Comparison of ENCODE assay signal across 28 cellular contexts in the genomic region with DNA sequence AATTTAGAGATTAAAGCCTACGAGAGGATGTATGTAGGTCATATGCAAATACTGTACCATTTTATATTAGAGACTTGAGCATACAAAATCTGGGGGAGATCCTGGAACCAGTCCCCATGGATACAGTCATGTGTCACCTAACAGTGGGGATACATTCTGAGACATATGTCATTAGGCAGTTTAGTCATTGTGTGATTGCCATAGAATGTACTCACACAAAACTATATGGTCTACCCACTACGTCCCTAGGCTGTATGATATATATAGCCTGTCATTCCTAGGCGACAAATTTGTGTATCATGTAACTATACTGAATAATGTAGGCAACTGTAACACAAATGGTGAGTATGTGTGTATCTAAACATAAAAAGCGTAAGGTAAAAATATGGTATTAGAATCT.
DNase-seq lines count a peak whose midpoint lies in the region; ATAC-seq and TF ChIP-seq lines count a peak whose summit lies in the region.
"Had no signal": no experiment of that assay in that cellular context is flagged by ENCODE, and none has a peak within 500 bp of the region (broad histone marks: within the 10 kb centered on the region; RNA-seq: fewer than 3 reads in every experiment).

No MANE protein-coding gene starts in this region.

- peaks cover 5% of the 10 kb centered on the region for H3K9me3 Mint-ChIP-seq in activated T-cell treated with anti-CD3 and anti-CD28 coated beads, Interleukin-2, amount 50 U/mL, for 4 hours
- no peaks in the 10 kb centered on the region for H3K9me3 Mint-ChIP-seq in CD8-positive, alpha-beta T cell
- no peaks in the 10 kb centered on the region for H3K9me3 Mint-ChIP-seq in stimulated activated effector memory CD8-positive, alpha-beta T cell treated with anti-CD3 and anti-CD28 coated beads, Interleukin-12 subunit alpha, Interleukin-12 subunit beta, amount 100 ng/mL, for 72 hours
- H3K9me3 Mint-ChIP-seq: activated naive CD8-positive, alpha-beta T cell treated with anti-CD3 and anti-CD28 coated beads, Interleukin-2, amount 10 ng/mL, durations not matched to agents 7 days and 5 days had no signal

- H3K9me3 ChIP-seq in CD8-positive, alpha-beta T cell (ENCODE audit: low read length): no peaks in the 10 kb centered on the region
- H3K9me3 ChIP-seq in T-helper 17 cell (ENCODE audit: control insufficient read depth, low read length, poor library complexity, severe bottlenecking): no peaks in the 10 kb centered on the region
- H3K9me3 ChIP-seq: A549, ascending aorta, gastrocnemius medialis, testis had no signal

- no peaks in the 10 kb centered on the region for H3K36me3 ChIP-seq in CD8-positive, alpha-beta T cell (ENCODE audit: insufficient read depth, low read length)
- H3K36me3 ChIP-seq: ascending aorta, cardiac muscle cell, gastrocnemius medialis had no signal

- no peak for DNase-seq in activated T-cell treated with anti-CD3 and anti-CD28 coated beads, Interleukin-2, amount 50 U/mL, for 4 hours
- no peak for DNase-seq in activated T-cell treated with anti-CD3 and anti-CD28 coated beads, Interleukin-2, amount 50 U/mL, for 48 hours
- no peak for DNase-seq in CD8-positive, alpha-beta T cell
- no peak for DNase-seq in T-helper 17 cell
- no peak for DNase-seq in stimulated activated effector memory CD8-positive, alpha-beta T cell treated with anti-CD3 and anti-CD28 coated beads, Interleukin-12 subunit alpha, Interleukin-12 subunit beta, amount 100 ng/mL, for 72 hours (ENCODE audit: low spot score in 2 of 2)
- no peak for DNase-seq in OCI-M2 (lab: John Stamatoyannopoulos, UW; ENCODE audit: unreplicated experiment)
- no peak for DNase-seq in NCI-H187 (lab: John Stamatoyannopoulos, UW)
- DNase-seq in activated CD8-positive, alpha-beta memory T cell treated with anti-CD3 and anti-CD28 coated beads, Interleukin-2, amount 50 U/mL, for 48 hours: no peak
- DNase-seq: activated CD4-positive, alpha-beta T cell treated with anti-CD3 and anti-CD28 coated beads, Interleukin-2, amount 50 U/mL, for 4 hours; activated CD8-positive, alpha-beta memory T cell treated with anti-CD3 and anti-CD28 coated beads, Interleukin-2, amount 10 ng/mL, durations not matched to agents 7 days and 5 days; activated naive CD8-positive, alpha-beta T cell treated with anti-CD3 and anti-CD28 coated beads, Interleukin-2, amount 10 ng/mL, durations not matched to agents 7 days and 5 days; gastrocnemius medialis; HCEC 1CT; kidney glomerular epithelial cell; midbrain; NCI-H1048; NCI-H187 treated with DMSO at 0.1 percent for 48 hours; NCI-H2171; NCI-H510A treated with DMSO at 0.1 percent for 48 hours; small intestine; stimulated activated naive CD4-positive, alpha-beta T cell treated with Interleukin-2 at 50 U/mL for 16 hours; testis had no signal

- peaks cover 44% of the 10 kb centered on the region for H3K4me1 ChIP-seq in CD8-positive, alpha-beta T cell (ENCODE audit: insufficient read depth, low read length)

- ATAC-seq in activated T-cell treated with anti-CD3 and anti-CD28 coated beads, Interleukin-2, amount 50 U/mL, for 4 hours: peak; percentile 44 to 45
- no peak for ATAC-seq in CD8-positive, alpha-beta T cell
- ATAC-seq in T-helper 17 cell: no peak
- peak; percentile 61 for ATAC-seq in stimulated activated effector memory CD8-positive, alpha-beta T cell treated with anti-CD3 and anti-CD28 coated beads, Interleukin-12 subunit alpha, Interleukin-12 subunit beta, amount 100 ng/mL, for 72 hours
- ATAC-seq: A549; activated CD8-positive, alpha-beta memory T cell treated with anti-CD3 and anti-CD28 coated beads, Interleukin-2, amount 10 ng/mL, durations not matched to agents 7 days and 5 days; gastrocnemius medialis had no signal

- no peaks in the 10 kb centered on the region for H3K36me3 Mint-ChIP-seq in activated T-cell treated with anti-CD3 and anti-CD28 coated beads, Interleukin-2, amount 50 U/mL, for 4 hours (ENCODE audit: insufficient read depth)
- H3K36me3 Mint-ChIP-seq in CD8-positive, alpha-beta T cell: peaks cover 6% of the 10 kb centered on the region
- H3K36me3 Mint-ChIP-seq in T-helper 17 cell (ENCODE audit: low read depth): peaks cover 3% of the 10 kb centered on the region
- H3K36me3 Mint-ChIP-seq in stimulated activated effector memory CD8-positive, alpha-beta T cell treated with anti-CD3 and anti-CD28 coated beads, Interleukin-12 subunit alpha, Interleukin-12 subunit beta, amount 100 ng/mL, for 72 hours: peaks cover 5% of the 10 kb centered on the region

- no peaks in the 10 kb centered on the region for H3K27me3 ChIP-seq in CD8-positive, alpha-beta T cell (ENCODE audit: insufficient read depth, low read length)
- H3K27me3 ChIP-seq: ascending aorta, cardiac muscle cell, gastrocnemius medialis, SJSA1, testis had no signal

- intact Hi-C loops in CD8-positive, alpha-beta T cell (cut with DNase I, micrococcal nuclease): loop anchor here in 1 of 2 experiments (5.0 kb wide), 1 partner anchor 150 kb away; no protein-coding TSS in a partner anchor

- CTCF ChIA-PET in CD8-positive, alpha-beta T cell (lab: Charles Lee): interaction anchor here (0.9 kb wide), 1 partner anchor 119 kb away, joined by 3 read pairs; no protein-coding TSS in a partner anchor

- H3K4me3 Mint-ChIP-seq in activated T-cell treated with anti-CD3 and anti-CD28 coated beads, Interleukin-2, amount 50 U/mL, for 4 hours: no peak overlapping the region
- no peak overlapping the region for H3K4me3 Mint-ChIP-seq in CD8-positive, alpha-beta T cell
- no peak overlapping the region for H3K4me3 Mint-ChIP-seq in T-helper 17 cell
- H3K4me3 Mint-ChIP-seq in stimulated activated effector memory CD8-positive, alpha-beta T cell treated with anti-CD3 and anti-CD28 coated beads, Interleukin-12 subunit alpha, Interleukin-12 subunit beta, amount 100 ng/mL, for 72 hours: no peak overlapping the region
- H3K4me3 Mint-ChIP-seq: activated CD8-positive, alpha-beta memory T cell treated with anti-CD3 and anti-CD28 coated beads, Interleukin-2, amount 10 ng/mL, durations not matched to agents 7 days and 5 days; activated naive CD8-positive, alpha-beta T cell treated with anti-CD3 and anti-CD28 coated beads, Interleukin-2, amount 10 ng/mL, durations not matched to agents 7 days and 5 days; nephron had no signal

- H3K27ac ChIP-seq in CD8-positive, alpha-beta T cell (ENCODE audit: low read depth, low read length): peak overlapping the region; percentile 17
- H3K27ac ChIP-seq: ascending aorta, cardiac muscle cell, gastrocnemius medialis, RWPE1, SJSA1, testis had no signal

- no peak overlapping the region for H3K27ac Mint-ChIP-seq in CD8-positive, alpha-beta T cell
- H3K27ac Mint-ChIP-seq in T-helper 17 cell: peak overlapping the region; percentile 99
- H3K27ac Mint-ChIP-seq in stimulated activated effector memory CD8-positive, alpha-beta T cell treated with anti-CD3 and anti-CD28 coated beads, Interleukin-12 subunit alpha, Interleukin-12 subunit beta, amount 100 ng/mL, for 72 hours: peak overlapping the region; percentile 93
- H3K27ac Mint-ChIP-seq: activated CD8-positive, alpha-beta memory T cell treated with anti-CD3 and anti-CD28 coated beads, Interleukin-2, amount 10 ng/mL, durations not matched to agents 7 days and 5 days; nephron had no signal

- H3K27me3 Mint-ChIP-seq in activated T-cell treated with anti-CD3 and anti-CD28 coated beads, Interleukin-2, amount 50 U/mL, for 4 hours (ENCODE audit: low read depth): no peaks in the 10 kb centered on the region
- H3K27me3 Mint-ChIP-seq in CD8-positive, alpha-beta T cell (ENCODE audit: low read depth): no peaks in the 10 kb centered on the region
- no peaks in the 10 kb centered on the region for H3K27me3 Mint-ChIP-seq in T-helper 17 cell
- H3K27me3 Mint-ChIP-seq: activated CD8-positive, alpha-beta memory T cell treated with anti-CD3 and anti-CD28 coated beads, Interleukin-2, amount 10 ng/mL, durations not matched to agents 7 days and 5 days; activated naive CD8-positive, alpha-beta T cell treated with anti-CD3 and anti-CD28 coated beads, Interleukin-2, amount 10 ng/mL, durations not matched to agents 7 days and 5 days had no signal

- POLR2A ChIA-PET in CD8-positive, alpha-beta T cell (lab: Charles Lee): no interaction called here

- no peak overlapping the region for H3K4me3 ChIP-seq in CD8-positive, alpha-beta T cell (ENCODE audit: low read depth, low read length)
- H3K4me3 ChIP-seq: A549, ascending aorta, cardiac muscle cell, gastrocnemius medialis, SJSA1, testis had no signal

- no peak for TF ChIP-seq CTCF in CD8-positive, alpha-beta T cell (IDR thresholded peaks at IDR 0.05)

- peaks cover 58% of the 10 kb centered on the region for H3K4me1 Mint-ChIP-seq in activated T-cell treated with anti-CD3 and anti-CD28 coated beads, Interleukin-2, amount 50 U/mL, for 4 hours (ENCODE audit: low read depth)
- peaks cover 54% of the 10 kb centered on the region for H3K4me1 Mint-ChIP-seq in CD8-positive, alpha-beta T cell (ENCODE audit: low read depth)
- H3K4me1 Mint-ChIP-seq in T-helper 17 cell: peaks cover 54% of the 10 kb centered on the region
- H3K4me1 Mint-ChIP-seq in stimulated activated effector memory CD8-positive, alpha-beta T cell treated with anti-CD3 and anti-CD28 coated beads, Interleukin-12 subunit alpha, Interleukin-12 subunit beta, amount 100 ng/mL, for 72 hours: peaks cover 52% of the 10 kb centered on the region

Comparison
In these comparisons a context has a peak if more than half of its experiments do, and no peak if none do; other contexts are left out.
1. ATAC-seq: peak in activated T-cell treated with anti-CD3 and anti-CD28 coated beads, Interleukin-2, amount 50 U/mL, for 4 hours (2 of 2) and stimulated activated effector memory CD8-positive, alpha-beta T cell treated with anti-CD3 and anti-CD28 coated beads, Interleukin-12 subunit alpha, Interleukin-12 subunit beta, amount 100 ng/mL, for 72 hours (single experiment); none in CD8-positive, alpha-beta T cell (single experiment) and T-helper 17 cell (single experiment).